In genomic region chr1:35915693-35916092, GRCh38 we compare ENCODE assay signal across 15 cellular contexts.
"Had no signal": no experiment of that assay in that cellular context is flagged by ENCODE, and none has a peak within 500 bp of the region (broad histone marks: within the 10 kb centered on the region; RNA-seq: fewer than 3 reads in every experiment).

No MANE protein-coding gene starts in this region.

- DNase-seq: activated CD4-positive, alpha-beta T cell treated with anti-CD3 and anti-CD28 coated beads, Interleukin-2, amount 10 ng/mL, durations not matched to agents 7 days and 5 days; activated CD4-positive, CD25-positive, alpha-beta regulatory T cell; activated CD8-positive, alpha-beta memory T cell treated with anti-CD3 and anti-CD28 coated beads for 24 hours; activated naive CD4-positive, alpha-beta T cell; activated naive CD8-positive, alpha-beta T cell treated with anti-CD3 and anti-CD28 coated beads, Interleukin-2, amount 10 ng/mL, durations not matched to agents 7 days and 5 days; hypothalamus; left ventricle myocardium superior; natural killer cell; stimulated activated CD4-positive, alpha-beta T cell treated with anti-CD3 and anti-CD28 coated beads, Interleukin-4, amount 100 ng/mL, for 1 hour; stimulated activated naive CD4-positive, alpha-beta T cell; substantia nigra; uterus had no signal

- H3K9ac ChIP-seq: parathyroid adenoma had no signal

- H3K4me1 ChIP-seq: parathyroid adenoma, tibial nerve, uterus had no signal

- H3K36me3 ChIP-seq: uterus had no signal

- H3K79me2 ChIP-seq: parathyroid adenoma had no signal

- H3K27ac ChIP-seq: neutrophil, parathyroid adenoma, tibial nerve, uterus had no signal

- H3K4me3 ChIP-seq: tibial nerve, uterus had no signal

- H3K9me3 ChIP-seq: neutrophil, tibial nerve, uterus had no signal

- H3K27me3 ChIP-seq: neutrophil, tibial nerve, uterus had no signal

- ATAC-seq: left ventricle myocardium superior, natural killer cell had no signal

- H2AFZ ChIP-seq: parathyroid adenoma had no signal
